14 cellular contexts compared by ENCODE assay signal in the genomic region with DNA sequence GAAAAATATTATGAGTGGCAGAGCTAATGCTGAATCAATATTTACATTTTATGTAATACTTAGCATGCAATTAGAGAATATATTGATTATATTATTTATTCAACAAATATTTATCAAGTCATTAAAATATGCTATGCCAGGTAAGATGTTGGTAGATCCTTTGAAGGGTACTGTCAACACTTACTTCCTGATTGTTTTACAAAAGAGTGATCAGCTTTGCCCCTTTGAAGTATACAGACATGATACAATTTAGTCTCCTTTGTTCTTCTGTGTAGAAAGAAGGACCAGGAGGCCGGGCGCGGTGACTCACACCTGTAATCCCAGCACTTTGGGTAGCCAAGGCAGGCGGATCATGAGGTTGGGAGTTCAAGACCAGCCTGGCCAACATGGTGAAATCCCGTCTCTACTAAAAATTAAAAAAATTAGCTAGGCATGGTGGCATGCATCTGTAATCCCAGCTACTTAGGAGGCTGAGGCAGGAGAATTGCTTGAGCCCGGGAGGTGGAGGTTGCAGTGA.
"Had no signal": no experiment of that assay in that cellular context is flagged by ENCODE, and none has a peak within 500 bp of the region (broad histone marks: within the 10 kb centered on the region; RNA-seq: fewer than 3 reads in every experiment).

No MANE protein-coding gene starts in this region.

- DNase-seq: activated CD4-positive, alpha-beta T cell treated with anti-CD3 and anti-CD28 coated beads, Interleukin-2, amount 50 U/mL, for 48 hours; activated CD8-positive, alpha-beta memory T cell treated with anti-CD3 and anti-CD28 coated beads, Interleukin-2, amount 50 U/mL, for 48 hours; activated naive CD4-positive, alpha-beta T cell treated with Interleukin-2 at 50 U/mL for 16 hours; activated naive CD8-positive, alpha-beta T cell treated with anti-CD3 and anti-CD28 coated beads for 36 hours; activated T-cell treated with anti-CD3 and anti-CD28 coated beads, Interleukin-2, amount 50 U/mL, for 4 hours; dorsolateral prefrontal cortex; effector memory CD8-positive, alpha-beta T cell; hippocampal formation; left ventricle myocardium superior; mammary epithelial cell; natural killer cell; sigmoid colon; stimulated activated CD4-positive, alpha-beta T cell treated with anti-CD3 and anti-CD28 coated beads, Interleukin-2, amount 100 ng/mL, for 48 hours; stimulated activated naive CD4-positive, alpha-beta T cell had no signal

- ATAC-seq: activated T-cell treated with anti-CD3 and anti-CD28 coated beads, Interleukin-2, amount 50 U/mL, for 4 hours; effector memory CD8-positive, alpha-beta T cell; left ventricle myocardium superior; natural killer cell had no signal
